12 cellular contexts compared by ENCODE assay signal in the genomic region with DNA sequence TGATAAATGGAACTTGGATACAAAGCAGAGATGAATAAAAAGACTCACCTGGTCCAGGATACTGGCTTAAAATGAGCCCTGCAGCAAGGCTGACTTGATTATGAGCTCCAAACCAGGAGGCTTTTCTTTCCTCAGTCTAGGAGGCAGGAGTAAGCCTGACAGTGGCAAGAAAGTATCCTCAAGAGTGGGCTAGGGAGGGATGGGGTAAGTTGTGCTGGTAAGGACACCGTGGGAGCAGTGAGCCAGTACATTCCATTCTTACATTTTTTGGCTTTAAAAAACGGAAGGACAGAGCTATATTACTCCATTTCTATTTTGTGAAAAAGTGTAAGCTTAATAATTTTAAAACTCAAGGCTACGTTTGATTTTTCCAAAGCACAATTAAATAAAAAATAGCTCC.
"Had no signal": no experiment of that assay in that cellular context is flagged by ENCODE, and none has a peak within 500 bp of the region (broad histone marks: within the 10 kb centered on the region; RNA-seq: fewer than 3 reads in every experiment).

No MANE protein-coding gene starts in this region.

- H3K4me1 Mint-ChIP-seq: central memory CD8-positive, alpha-beta T cell had no signal

- H3K27ac ChIP-seq: lower lobe of right lung, neural progenitor cell, vagina had no signal

- H3K9me3 ChIP-seq: lower lobe of right lung, ovary, vagina had no signal

- H3K36me3 ChIP-seq: lower lobe of right lung, neural progenitor cell, ovary, vagina had no signal

- ATAC-seq: activated CD4-positive, CD25-positive, alpha-beta regulatory T cell treated with anti-CD3 and anti-CD28 coated beads, Interleukin-2, amount 50 U/mL, for 24 hours; lower lobe of right lung had no signal

- H3K4me3 Mint-ChIP-seq: activated T-helper 1 cell treated with anti-CD3 and anti-CD28 coated beads, Interleukin-12 subunit alpha, Interleukin-12 subunit beta, Interleukin-2, Interleukin-4 antibody, amounts not matched to agents 30 ng/mL and 10 ng/mL and 1 ng/mL, durations not matched to agents 14 hours and 24 hours and 36 hours; central memory CD8-positive, alpha-beta T cell; neural progenitor cell had no signal

- H3K9me3 Mint-ChIP-seq: activated T-helper 1 cell treated with anti-CD3 and anti-CD28 coated beads, Interleukin-12 subunit alpha, Interleukin-12 subunit beta, Interleukin-2, Interleukin-4 antibody, amounts not matched to agents 30 ng/mL and 10 ng/mL and 1 ng/mL, durations not matched to agents 14 hours and 24 hours and 36 hours; central memory CD8-positive, alpha-beta T cell had no signal

- H3K4me3 ChIP-seq: lower lobe of right lung, neural progenitor cell, ovary, vagina had no signal

- H2AFZ ChIP-seq: neural progenitor cell had no signal

- H3K9ac ChIP-seq: neural progenitor cell had no signal

- DNase-seq: foreskin fibroblast; glutamatergic neuron; lower lobe of right lung; midbrain; ovary; stimulated activated CD4-positive, alpha-beta T cell treated with anti-CD3 and anti-CD28 coated beads, Interleukin-12 subunit alpha, Interleukin-12 subunit beta, amount 100 ng/mL, for 4 hours; stimulated activated CD4-positive, alpha-beta T cell treated with anti-CD3 and anti-CD28 coated beads, Interleukin-2, amount 100 ng/mL, for 24 hours had no signal

- H3K27me3 ChIP-seq: neural progenitor cell, ovary, vagina had no signal

- H3K4me2 ChIP-seq: neural progenitor cell had no signal

- H3K27ac Mint-ChIP-seq: neural progenitor cell had no signal

- H3K4me1 ChIP-seq: lower lobe of right lung, neural progenitor cell had no signal

- H3K36me3 Mint-ChIP-seq: neural progenitor cell had no signal
